In the genomic region with DNA sequence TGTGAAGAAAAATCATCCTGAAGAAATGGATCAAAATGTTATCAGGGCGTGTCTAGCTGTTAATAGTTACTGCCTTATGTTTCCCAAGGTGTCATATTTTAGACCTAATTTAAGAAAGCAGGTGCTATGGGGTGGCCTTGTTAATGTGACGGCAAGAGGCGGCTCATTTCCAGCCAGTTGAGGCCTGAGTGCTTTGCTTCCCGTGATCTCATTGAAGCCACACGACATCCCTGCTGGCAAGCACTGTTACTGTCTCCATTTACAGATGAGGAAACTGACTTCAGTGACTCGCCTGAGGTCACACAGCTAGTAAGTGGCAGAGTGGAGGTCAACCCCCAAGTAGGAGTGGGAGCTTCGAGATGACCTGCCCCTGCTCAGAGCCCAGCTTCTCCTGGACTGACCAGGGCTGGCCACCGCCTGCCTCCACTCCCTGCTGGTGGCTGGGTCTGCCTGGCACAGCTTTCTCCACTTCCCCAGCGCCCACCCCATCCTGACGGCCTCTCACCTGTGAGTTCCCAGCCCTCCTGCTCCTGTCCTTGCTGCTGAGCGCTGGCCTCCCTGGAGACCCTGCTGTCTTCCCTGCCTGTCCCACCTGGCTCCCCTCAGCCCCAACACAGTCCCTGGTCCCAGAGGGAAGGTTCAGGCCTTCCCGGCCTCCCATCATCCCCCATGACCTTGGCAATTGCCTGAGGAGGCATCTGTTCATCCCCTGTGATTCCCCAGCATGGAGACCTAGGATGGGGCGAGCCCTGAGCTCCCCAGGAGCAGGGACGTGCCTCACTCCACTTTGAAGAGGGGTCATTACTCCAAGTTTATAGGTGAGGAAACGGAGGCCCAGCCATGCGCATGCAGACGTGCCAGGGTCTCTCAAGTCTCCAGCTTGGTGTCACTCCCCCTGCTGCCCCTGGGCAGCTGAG, we compare ENCODE assay signal across 14 cellular contexts. TPM values are rescaled to one million over a fixed set of nuclear protein-coding genes. Genes with fewer than 3 reads are reported as not detected.
"Had no signal": no experiment of that assay in that cellular context is flagged by ENCODE, and none has a peak within 500 bp of the region (broad histone marks: within the 10 kb centered on the region; RNA-seq: fewer than 3 reads in every experiment).

No MANE protein-coding gene starts in this region.

- H3K4me1 Mint-ChIP-seq: activated CD4-positive, alpha-beta memory T cell treated with anti-CD3 and anti-CD28 coated beads, Interleukin-2, amount 10 ng/mL, durations not matched to agents 7 days and 5 days; activated naive CD8-positive, alpha-beta T cell treated with anti-CD3 and anti-CD28 coated beads, Interleukin-2, amount 10 ng/mL, durations not matched to agents 7 days and 5 days had no signal

- DNase-seq: activated CD4-positive, alpha-beta memory T cell treated with anti-CD3 and anti-CD28 coated beads, Interleukin-2, amount 10 ng/mL, durations not matched to agents 7 days and 5 days; activated gamma-delta T cell treated with Interleukin-2 at 50 U/mL for 16 hours; activated naive CD8-positive, alpha-beta T cell treated with anti-CD3 and anti-CD28 coated beads, Interleukin-2, amount 10 ng/mL, durations not matched to agents 7 days and 5 days; activated T-cell treated with anti-CD3 and anti-CD28 coated beads, Interleukin-2, amount 50 U/mL, for 72 hours; anterior cingulate cortex; cerebellar nuclear complex; effector memory CD8-positive, alpha-beta T cell; ovary; stimulated activated CD4-positive, alpha-beta T cell treated with anti-CD3 and anti-CD28 coated beads, Interleukin-4, amount 100 ng/mL, for 1 hour; stimulated activated CD8-positive, alpha-beta memory T cell treated with anti-CD3 and anti-CD28 coated beads, Interleukin-4, amount 100 ng/mL, for 48 hours; stimulated activated naive CD8-positive, alpha-beta T cell treated with anti-CD3 and anti-CD28 coated beads, Interleukin-15, Interleukin-2, amounts not matched to agents 100 U/mL and 50 U/mL, for 24 hours had no signal

- H3K4me3 Mint-ChIP-seq: activated CD4-positive, alpha-beta memory T cell treated with anti-CD3 and anti-CD28 coated beads, Interleukin-2, amount 10 ng/mL, durations not matched to agents 7 days and 5 days; activated naive CD8-positive, alpha-beta T cell treated with anti-CD3 and anti-CD28 coated beads, Interleukin-2, amount 10 ng/mL, durations not matched to agents 7 days and 5 days; activated T-cell treated with anti-CD3 and anti-CD28 coated beads, Interleukin-2, amount 50 U/mL, for 72 hours; dendritic cell treated with granulocyte-macrophage colony-stimulating factor and Interleukin-4, amounts not matched to agents 40 ng/mL and 50 ng/mL, for 4 days; effector memory CD8-positive, alpha-beta T cell; T-helper 2 cell treated with Interferon-gamma antibody and Interleukin-4, amounts not matched to agents 5 μg/mL and 100 μg/mL, for 36 hours had no signal

- H3K9me3 Mint-ChIP-seq: activated CD4-positive, alpha-beta memory T cell treated with anti-CD3 and anti-CD28 coated beads, Interleukin-2, amount 10 ng/mL, durations not matched to agents 7 days and 5 days; activated naive CD8-positive, alpha-beta T cell treated with anti-CD3 and anti-CD28 coated beads, Interleukin-2, amount 10 ng/mL, durations not matched to agents 7 days and 5 days; activated T-cell treated with anti-CD3 and anti-CD28 coated beads, Interleukin-2, amount 50 U/mL, for 72 hours; dendritic cell treated with granulocyte-macrophage colony-stimulating factor and Interleukin-4, amounts not matched to agents 40 ng/mL and 50 ng/mL, for 4 days; effector memory CD8-positive, alpha-beta T cell; T-helper 2 cell treated with Interferon-gamma antibody and Interleukin-4, amounts not matched to agents 5 μg/mL and 100 μg/mL, for 36 hours had no signal

- H3K36me3 Mint-ChIP-seq: activated naive CD8-positive, alpha-beta T cell treated with anti-CD3 and anti-CD28 coated beads, Interleukin-2, amount 10 ng/mL, durations not matched to agents 7 days and 5 days had no signal

- H3K36me3 ChIP-seq: ovary had no signal

- H3K4me3 ChIP-seq: ovary had no signal

- H3K9me3 ChIP-seq: ovary had no signal

- H3K27me3 ChIP-seq: ovary had no signal

- ATAC-seq: activated CD4-positive, CD25-positive, alpha-beta regulatory T cell treated with anti-CD3 and anti-CD28 coated beads, Interleukin-2, amount 50 U/mL, for 24 hours; activated T-cell treated with anti-CD3 and anti-CD28 coated beads, Interleukin-2, amount 50 U/mL, for 72 hours; effector memory CD8-positive, alpha-beta T cell; stimulated activated naive CD8-positive, alpha-beta T cell treated with anti-CD3 and anti-CD28 coated beads, Interleukin-15, Interleukin-2, amounts not matched to agents 100 U/mL and 50 U/mL, for 24 hours had no signal

- H3K27ac Mint-ChIP-seq: activated CD4-positive, alpha-beta memory T cell treated with anti-CD3 and anti-CD28 coated beads, Interleukin-2, amount 10 ng/mL, durations not matched to agents 7 days and 5 days; activated naive CD8-positive, alpha-beta T cell treated with anti-CD3 and anti-CD28 coated beads, Interleukin-2, amount 10 ng/mL, durations not matched to agents 7 days and 5 days; activated T-cell treated with anti-CD3 and anti-CD28 coated beads, Interleukin-2, amount 50 U/mL, for 72 hours; dendritic cell treated with granulocyte-macrophage colony-stimulating factor and Interleukin-4, amounts not matched to agents 40 ng/mL and 50 ng/mL, for 4 days; T-helper 2 cell treated with Interferon-gamma antibody and Interleukin-4, amounts not matched to agents 5 μg/mL and 100 μg/mL, for 36 hours had no signal

- H3K27ac ChIP-seq: ovary had no signal

RNA-seq across cellular contexts. Expression of gene SORCS2, which starts 47.7 kb away (rescaled TPM):
- total RNA-seq: activated naive CD8-positive, alpha-beta T cell treated with anti-CD3 and anti-CD28 coated beads, Interleukin-2, amount 10 ng/mL, durations not matched to agents 7 days and 5 days had no signal
